Comparison of ENCODE assay signal across 22 cellular contexts in the genomic region with DNA sequence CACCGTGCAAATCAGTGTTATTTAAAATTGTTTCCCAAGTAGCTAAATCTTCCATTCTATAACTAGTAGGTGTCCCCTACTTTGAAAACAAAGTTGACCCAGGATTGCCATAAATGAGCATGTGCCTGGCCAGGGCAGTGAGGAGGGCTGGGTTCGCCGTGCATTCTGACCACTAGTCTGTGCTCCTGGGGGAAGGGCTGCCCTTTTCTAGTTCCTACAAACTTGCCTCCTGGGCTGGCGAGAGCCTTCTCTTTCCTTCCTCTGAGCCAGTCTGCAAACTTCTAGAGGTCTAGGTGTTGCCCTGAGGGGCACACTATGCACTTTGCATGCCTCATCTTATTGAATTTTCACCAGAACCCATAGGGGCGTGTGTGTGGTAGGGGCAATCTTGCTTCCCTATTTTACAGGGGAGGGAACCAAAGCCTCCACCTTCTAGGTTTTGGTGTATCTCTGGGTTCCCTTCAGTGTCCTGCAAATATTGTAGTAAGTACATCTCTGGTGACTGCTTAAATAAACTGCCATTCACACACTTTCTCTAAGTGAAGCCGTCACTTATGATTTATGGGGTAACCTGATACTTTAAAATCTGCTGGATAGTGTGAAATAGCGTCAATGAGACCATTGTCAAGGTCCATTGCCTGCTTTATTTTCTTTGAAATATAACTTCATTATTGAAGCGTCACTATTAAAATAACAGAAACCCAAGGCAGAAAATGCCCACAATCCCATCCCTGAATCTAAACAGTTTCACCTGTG. TPM values are rescaled to one million over a fixed set of nuclear protein-coding genes. Genes with fewer than 3 reads are reported as not detected.
DNase-seq lines count a peak whose midpoint lies in the region; ATAC-seq and TF ChIP-seq lines count a peak whose summit lies in the region.
"Had no signal": no experiment of that assay in that cellular context is flagged by ENCODE, and none has a peak within 500 bp of the region (broad histone marks: within the 10 kb centered on the region; RNA-seq: fewer than 3 reads in every experiment).

No MANE protein-coding gene starts in this region.

- H3K9me3 ChIP-seq in mammary epithelial cell (replicated peaks; ENCODE audit: insufficient read depth, low read length) = no peaks in the 10 kb centered on the region
- H3K9me3 ChIP-seq: ascending aorta, pancreas, sigmoid colon had no signal

- CTCF ChIA-PET in WTC11 (lab: Charles Lee) = no interaction called here
- CTCF ChIA-PET in mammary epithelial cell (lab: Charles Lee; ENCODE audit: low non-redundant PET) = no interaction called here

- DNase-seq in Caki2 (ENCODE audit: low read depth) (peak; percentile 68), GM23338 (ENCODE audit: low spot score) (peak; percentile 15), NCI-H2107 (lab: John Stamatoyannopoulos, UW) (peak; percentile 32), WTC11 (ENCODE audit: low spot score) (no peak), epidermal melanocyte (ENCODE audit: insufficient read length, low spot score) (no peak), mammary epithelial cell (no peak)
- DNase-seq: activated CD4-positive, CD25-positive, alpha-beta regulatory T cell treated with anti-CD3 and anti-CD28 coated beads, Interleukin-2, amount 50 U/mL, for 72 hours; effector CD4-positive, alpha-beta T cell; H9; mesendoderm; naive B cell; pancreas; sigmoid colon; substantia nigra had no signal

- ATAC-seq in GM23338 (peak; percentile 71; the same call in 2 of the 3 replicates), WTC11 (peak; percentile 51), GM19023 (IDR thresholded peaks at IDR 0.05; ENCODE audit: unreplicated experiment) (no peak), HG03139 (IDR thresholded peaks at IDR 0.05; ENCODE audit: unreplicated experiment) (no peak)
- ATAC-seq: pancreas, SK-N-SH treated with all-trans-retinoic acid at 6 μM for 48 hours had no signal

- H3K36me3 Mint-ChIP-seq in GM23338 (ENCODE audit: low read depth) = no peaks in the 10 kb centered on the region
- no peaks in the 10 kb centered on the region for H3K36me3 Mint-ChIP-seq in WTC11
- H3K36me3 Mint-ChIP-seq: activated naive CD4-positive, alpha-beta T cell treated with anti-CD3 and anti-CD28 coated beads, Interleukin-2, amount 50 U/mL, for 24 hours had no signal

- H3K27me3 Mint-ChIP-seq in GM23338 (ENCODE audit: insufficient read depth, low read depth, poor library complexity) (peaks cover 7% of the 10 kb centered on the region), WTC11 (ENCODE audit: low read depth) (peaks cover 8% of the 10 kb centered on the region)
- H3K27me3 Mint-ChIP-seq: activated naive CD4-positive, alpha-beta T cell treated with anti-CD3 and anti-CD28 coated beads, Interleukin-2, amount 50 U/mL, for 24 hours; central memory CD8-positive, alpha-beta T cell had no signal

- no peaks in the 10 kb centered on the region for H3K4me1 ChIP-seq in GM23338 (ENCODE audit: insufficient read depth)
- H3K4me1 ChIP-seq in mammary epithelial cell (ENCODE audit: insufficient read depth, low read length) = peaks cover 4% of the 10 kb centered on the region
- H3K4me1 ChIP-seq: ascending aorta, pancreas, sigmoid colon had no signal

- dilution Hi-C loops in mammary epithelial cell (cut with HindIII; ENCODE audit: low sequenced_read_pairs) = no loop called here

- H4K20me1 ChIP-seq in GM23338 (replicated peaks; ENCODE audit: insufficient read depth) = no peaks in the 10 kb centered on the region
- H4K20me1 ChIP-seq in mammary epithelial cell (ENCODE audit: insufficient read depth, low read length) = no peaks in the 10 kb centered on the region

- no peaks in the 10 kb centered on the region for H3F3A ChIP-seq in GM23338 (replicated peaks; ENCODE audit: low read depth)

- H3K4me2 ChIP-seq in GM23338 (no peak overlapping the region), mammary epithelial cell (ENCODE audit: insufficient read depth, low read depth, low read length) (no peak overlapping the region)

- BruUV-seq in mammary epithelial cell (replicated peaks; lab: Mats Ljungman, UMichigan) = no TSS peak

- H3K27ac Mint-ChIP-seq in GM23338 = no peak overlapping the region
- no peak overlapping the region for H3K27ac Mint-ChIP-seq in WTC11
- H3K27ac Mint-ChIP-seq: activated naive CD4-positive, alpha-beta T cell treated with anti-CD3 and anti-CD28 coated beads, Interleukin-2, amount 50 U/mL, for 24 hours; activated T-helper 1 cell treated with anti-CD3 and anti-CD28 coated beads, Interleukin-12 subunit alpha, Interleukin-12 subunit beta, Interleukin-2, Interleukin-4 antibody, amounts not matched to agents 30 ng/mL and 10 ng/mL and 1 ng/mL, durations not matched to agents 14 hours and 24 hours and 36 hours; H9; naive B cell had no signal

- H2AFZ ChIP-seq in GM23338 = no peak overlapping the region
- no peak overlapping the region for H2AFZ ChIP-seq in mammary epithelial cell (ENCODE audit: low read depth, low read length)

- H3K9me2 ChIP-seq in GM23338 (ENCODE audit: insufficient read depth) = no peaks in the 10 kb centered on the region

- H3K27ac ChIP-seq in GM23338 (ENCODE audit: low read depth) (no peak overlapping the region), mammary epithelial cell (ENCODE audit: insufficient read depth, low read depth, low read length) (no peak overlapping the region)
- H3K27ac ChIP-seq: ascending aorta, pancreas, sigmoid colon had no signal

- H3K9me3 Mint-ChIP-seq in GM23338 (no peaks in the 10 kb centered on the region), WTC11 (no peaks in the 10 kb centered on the region; the same call in 1 of the 2 replicates)
- H3K9me3 Mint-ChIP-seq: activated naive CD4-positive, alpha-beta T cell treated with anti-CD3 and anti-CD28 coated beads, Interleukin-2, amount 50 U/mL, for 24 hours; activated T-helper 1 cell treated with anti-CD3 and anti-CD28 coated beads, Interleukin-12 subunit alpha, Interleukin-12 subunit beta, Interleukin-2, Interleukin-4 antibody, amounts not matched to agents 30 ng/mL and 10 ng/mL and 1 ng/mL, durations not matched to agents 14 hours and 24 hours and 36 hours; central memory CD8-positive, alpha-beta T cell; H9; naive B cell had no signal

- TF ChIP-seq CTCF in GM23338 (conservative IDR thresholded peaks at IDR 0.05; ENCODE audit: low read depth in 2 of 2) (no peak), WTC11 (IDR thresholded peaks at IDR 0.05) (no peak), mammary epithelial cell (conservative IDR thresholded peaks at IDR 0.05 in 1 of 2, IDR thresholded peaks at IDR 0.05 in 1 of 2; ENCODE audit: extremely low read depth in 1 of 2, insufficient read depth in 1 of 2, low read depth in 1 of 2, low read length in 2 of 2) (no peak)

- H3K27me3 ChIP-seq in GM23338 (ENCODE audit: insufficient read depth) = no peaks in the 10 kb centered on the region
- H3K27me3 ChIP-seq in mammary epithelial cell (ENCODE audit: insufficient read depth, low read length) = no peaks in the 10 kb centered on the region
- H3K27me3 ChIP-seq: ascending aorta, pancreas, sigmoid colon had no signal

- H3K4me3 ChIP-seq in GM23338 = no peak overlapping the region
- no peak overlapping the region for H3K4me3 ChIP-seq in mammary epithelial cell (replicated peaks in 1 of 3; ENCODE audit: insufficient read depth in 1 of 3, low read depth in 2 of 3, low read length in 3 of 3)
- H3K4me3 ChIP-seq: ascending aorta, pancreas, sigmoid colon had no signal

- in situ Hi-C loops in Caki2 (cut with HindIII; ENCODE audit: low pct_unique_long_range_greater_than_20kb, low sequenced_read_pairs) = no loop called here
- in situ Hi-C loops in mammary epithelial cell (cut with MboI; ENCODE audit: low sequenced_read_pairs in 2 of 2) = no loop called here

- no peak overlapping the region for H3K9ac ChIP-seq in mammary epithelial cell (ENCODE audit: insufficient read depth, low read length)

- POLR2A ChIA-PET in WTC11 (lab: Charles Lee) = no interaction called here

- WGBS in mammary epithelial cell (ENCODE audit: low coverage, missing lambda C conversion rate) = 95% methylated on average over 8 of the region's 8 CpGs

- intact Hi-C loops in mammary epithelial cell (cut with micrococcal nuclease) = no loop called here

- no peaks in the 10 kb centered on the region for H3K36me3 ChIP-seq in GM23338 (ENCODE audit: insufficient read depth)
- H3K36me3 ChIP-seq in mammary epithelial cell (ENCODE audit: insufficient read depth, low read length) = no peaks in the 10 kb centered on the region
- H3K36me3 ChIP-seq: ascending aorta, pancreas had no signal

- H3K79me2 ChIP-seq in GM23338 (replicated peaks; ENCODE audit: insufficient read depth) = no peaks in the 10 kb centered on the region
- H3K79me2 ChIP-seq in mammary epithelial cell (ENCODE audit: insufficient read depth, low read length) = no peaks in the 10 kb centered on the region

- H3K4me3 Mint-ChIP-seq in GM23338 (no peak overlapping the region), WTC11 (no peak overlapping the region)
- H3K4me3 Mint-ChIP-seq: activated naive CD4-positive, alpha-beta T cell treated with anti-CD3 and anti-CD28 coated beads, Interleukin-2, amount 50 U/mL, for 24 hours; activated T-helper 1 cell treated with anti-CD3 and anti-CD28 coated beads, Interleukin-12 subunit alpha, Interleukin-12 subunit beta, Interleukin-2, Interleukin-4 antibody, amounts not matched to agents 30 ng/mL and 10 ng/mL and 1 ng/mL, durations not matched to agents 14 hours and 24 hours and 36 hours; central memory CD8-positive, alpha-beta T cell; H9 had no signal

- H3K4me1 Mint-ChIP-seq in GM23338 = peaks cover 8% of the 10 kb centered on the region
- peaks cover 9% of the 10 kb centered on the region; the same call in 1 of the 2 replicates for H3K4me1 Mint-ChIP-seq in WTC11
- H3K4me1 Mint-ChIP-seq: activated naive CD4-positive, alpha-beta T cell treated with anti-CD3 and anti-CD28 coated beads, Interleukin-2, amount 50 U/mL, for 24 hours; central memory CD8-positive, alpha-beta T cell; naive B cell had no signal

TF ChIP-seq in GM23338, 12 proteins besides CTCF, POLR2A, EP300 and RAD21 (continues in another document):
- TF ChIP-seq ZNF114 (CRISPR knock-in tag; IDR thresholded peaks at IDR 0.05) = no peak
- TF ChIP-seq CREB1 (CRISPR knock-in tag; IDR thresholded peaks at IDR 0.05; ENCODE audit: low read depth) = no peak

RNA-seq across cellular contexts. Expression of gene CDH26, which starts 42.2 kb away (rescaled TPM):
- 0.44 and 0.55 TPM in 2 replicates for total RNA-seq in Caki2 (2014; rRNA removed; shearing (Covaris generic); ENCODE audit: low replicate concordance)
- total RNA-seq in GM23338 (2014; rRNA removed; shearing (Covaris generic)) = 2.0 and 2.8 TPM in 2 replicates
- polyA plus RNA-seq in GM23338 (2016; fragmentation: Nextera tagmentation; extraction: Ambion mirVana) = 2.0 and 2.3 TPM in 2 replicates
- total RNA-seq in WTC11 (2021) = 1.0 to 1.4 TPM (median 1.3 TPM) in 3 replicates
- under 1 TPM; 0.33 to 0.66 TPM for total RNA-seq in mammary epithelial cell
- 0.46 TPM for polyA plus RNA-seq in mammary epithelial cell
- polyA minus RNA-seq in mammary epithelial cell = 1.8 TPM
- total RNA-seq: ascending aorta, RPMI7951 had no signal

Comparison
In these comparisons a context has a peak if more than half of its experiments do, and no peak if none do; other contexts are left out.
1. DNase-seq: peak in Caki2 (single experiment), GM23338 (single experiment) and NCI-H2107 (single experiment); none in WTC11 (single experiment), epidermal melanocyte (single experiment) and mammary epithelial cell (single experiment).
2. ATAC-seq: peak in GM23338 (single experiment) and WTC11 (single experiment); none in GM19023 (single experiment) and HG03139 (single experiment).